ENCODE assay signal across 7 cellular contexts in genomic region chr2:188601391-188601790, GRCh38.
"Had no signal": no experiment of that assay in that cellular context is flagged by ENCODE, and none has a peak within 500 bp of the region (broad histone marks: within the 10 kb centered on the region; RNA-seq: fewer than 3 reads in every experiment).

No MANE protein-coding gene starts in this region.

- H3K4me3 Mint-ChIP-seq: activated naive CD4-positive, alpha-beta T cell treated with anti-CD3 and anti-CD28 coated beads, Interleukin-2, amount 10 ng/mL, durations not matched to agents 7 days and 5 days; stimulated activated effector memory CD8-positive, alpha-beta T cell treated with anti-CD3 and anti-CD28 coated beads, Interleukin-12 subunit alpha, Interleukin-12 subunit beta, amount 100 ng/mL, for 72 hours had no signal

- H3K4me1 Mint-ChIP-seq: activated naive CD4-positive, alpha-beta T cell treated with anti-CD3 and anti-CD28 coated beads, Interleukin-2, amount 10 ng/mL, durations not matched to agents 7 days and 5 days; stimulated activated effector memory CD8-positive, alpha-beta T cell treated with anti-CD3 and anti-CD28 coated beads, Interleukin-12 subunit alpha, Interleukin-12 subunit beta, amount 100 ng/mL, for 72 hours had no signal

- H3K36me3 Mint-ChIP-seq: activated naive CD4-positive, alpha-beta T cell treated with anti-CD3 and anti-CD28 coated beads, Interleukin-2, amount 10 ng/mL, durations not matched to agents 7 days and 5 days; stimulated activated effector memory CD8-positive, alpha-beta T cell treated with anti-CD3 and anti-CD28 coated beads, Interleukin-12 subunit alpha, Interleukin-12 subunit beta, amount 100 ng/mL, for 72 hours had no signal

- H3K27ac Mint-ChIP-seq: activated naive CD4-positive, alpha-beta T cell treated with anti-CD3 and anti-CD28 coated beads, Interleukin-2, amount 10 ng/mL, durations not matched to agents 7 days and 5 days; activated T-helper 2 cell treated with anti-CD3 and anti-CD28 coated beads, Interferon-gamma antibody, Interleukin-2, Interleukin-4, amounts not matched to agents 10 μg/mL and 5 μg/mL and 100 μg/mL, durations not matched to agents 14 hours and 24 hours and 36 hours; stimulated activated effector memory CD8-positive, alpha-beta T cell treated with anti-CD3 and anti-CD28 coated beads, Interleukin-12 subunit alpha, Interleukin-12 subunit beta, amount 100 ng/mL, for 72 hours had no signal

- ATAC-seq: left colon; stimulated activated effector memory CD8-positive, alpha-beta T cell treated with anti-CD3 and anti-CD28 coated beads, Interleukin-12 subunit alpha, Interleukin-12 subunit beta, amount 100 ng/mL, for 72 hours had no signal

- H3K27me3 Mint-ChIP-seq: activated naive CD4-positive, alpha-beta T cell treated with anti-CD3 and anti-CD28 coated beads, Interleukin-2, amount 10 ng/mL, durations not matched to agents 7 days and 5 days had no signal

- DNase-seq: activated CD4-positive, CD25-positive, alpha-beta regulatory T cell treated with anti-CD3 and anti-CD28 coated beads, Interleukin-2, amount 50 U/mL, for 72 hours; activated naive CD4-positive, alpha-beta T cell treated with anti-CD3 and anti-CD28 coated beads, Interleukin-2, amount 10 ng/mL, durations not matched to agents 7 days and 5 days; erythroblast; left colon; midbrain had no signal

- H3K9me3 Mint-ChIP-seq: activated T-helper 2 cell treated with anti-CD3 and anti-CD28 coated beads, Interferon-gamma antibody, Interleukin-2, Interleukin-4, amounts not matched to agents 10 μg/mL and 5 μg/mL and 100 μg/mL, durations not matched to agents 14 hours and 24 hours and 36 hours had no signal
